Comparison of ENCODE assay signal across 22 cellular contexts in genomic region chr9:128969491-128969890, GRCh38. TPM values are rescaled to one million over a fixed set of nuclear protein-coding genes. Genes with fewer than 3 reads are reported as not detected.
"Had no signal": no experiment of that assay in that cellular context is flagged by ENCODE, and none has a peak within 500 bp of the region (broad histone marks: within the 10 kb centered on the region; RNA-seq: fewer than 3 reads in every experiment).

No MANE protein-coding gene starts in this region.

- H3K27me3 ChIP-seq: ascending aorta, cardiac muscle cell, dorsolateral prefrontal cortex, heart left ventricle, ovary, vagina had no signal

- ATAC-seq: activated T-cell treated with anti-CD3 and anti-CD28 coated beads, Interleukin-2, amount 50 U/mL, for 72 hours; heart left ventricle; mucosa of descending colon; psoas muscle; right cardiac atrium; stimulated activated naive CD8-positive, alpha-beta T cell treated with anti-CD3 and anti-CD28 coated beads, Interleukin-15, amount 100 ng/mL, for 72 hours had no signal

- H3K27ac ChIP-seq: ascending aorta, cardiac muscle cell, dorsolateral prefrontal cortex, epithelial cell of prostate, heart left ventricle, ovary, psoas muscle, vagina had no signal

- H3K9me3 ChIP-seq: ascending aorta, heart left ventricle, mucosa of descending colon, ovary, psoas muscle, vagina had no signal

- FAIRE-seq: frontal cortex, small intestine had no signal

- H3K36me3 ChIP-seq: ovary had no signal

- H3K4me3 ChIP-seq: ascending aorta, cardiac muscle cell, dorsolateral prefrontal cortex, heart left ventricle, mucosa of descending colon, ovary, psoas muscle, vagina had no signal

- H3K4me1 ChIP-seq: ascending aorta, heart left ventricle, psoas muscle, vagina had no signal

- DNase-seq: activated CD4-positive, alpha-beta T cell treated with anti-CD3 and anti-CD28 coated beads, Interleukin-2, amount 50 U/mL, for 4 hours; activated naive CD4-positive, alpha-beta T cell treated with anti-CD3 and anti-CD28 coated beads, Interleukin-2, amount 50 U/mL, for 16 hours; activated T-cell treated with anti-CD3 and anti-CD28 coated beads, Interleukin-2, amount 50 U/mL, for 72 hours; dorsolateral prefrontal cortex; endodermal cell; heart left ventricle; mucosa of descending colon; naive B cell; ovary; psoas muscle; right cardiac atrium; small intestine; stimulated activated CD4-positive, alpha-beta T cell treated with anti-CD3 and anti-CD28 coated beads, Interleukin-4, amount 100 ng/mL, for 1 hour; stimulated activated naive CD8-positive, alpha-beta T cell treated with anti-CD3 and anti-CD28 coated beads, Interleukin-15, amount 100 ng/mL, for 72 hours; T-helper 2 cell; trophoblast cell had no signal

RNA-seq across cellular contexts. Expression of gene PHYHD1, which starts 48.7 kb away (rescaled TPM):
- total RNA-seq: activated CD8-positive, alpha-beta memory T cell treated with anti-CD3 and anti-CD28 coated beads for 36 hours had no signal
